Comparison of ENCODE assay signal across 1 cellular context in genomic region chr3:65873028-65873427, GRCh38.
TF ChIP-seq lines count a peak whose summit lies in the region.

No MANE protein-coding gene starts in this region.

TF ChIP-seq in HEK293, 187 proteins besides CTCF, POLR2A, EP300 and RAD21 (continued from another document):
- TF ChIP-seq REST (tag by site-specific recombination; IDR thresholded peaks at IDR 0.05) (peak; percentile 86), ZNF623 (tag by site-specific recombination; IDR thresholded peaks at IDR 0.05) (no peak), TSHZ1 (tag by site-specific recombination; IDR thresholded peaks at IDR 0.05; ENCODE audit: borderline replicate concordance) (no peak), ZNF585B (tag by site-specific recombination; IDR thresholded peaks at IDR 0.05) (no peak), ZNF777 (tag by site-specific recombination; IDR thresholded peaks at IDR 0.05; ENCODE audit: borderline replicate concordance) (no peak), BCL11B (tag by site-specific recombination; IDR thresholded peaks at IDR 0.05; ENCODE audit: low read depth) (no peak)
